Comparison of ENCODE assay signal across 1 cellular context in genomic region chr19:6274756-6275155, GRCh38.
TF ChIP-seq lines count a peak whose summit lies in the region.

No MANE protein-coding gene starts in this region.

TF ChIP-seq in GM23338, 12 proteins besides CTCF, POLR2A, EP300 and RAD21:
- TF ChIP-seq EZH2 (IDR thresholded peaks at IDR 0.05; ENCODE audit: low read depth, unreplicated experiment): no peak
- TF ChIP-seq NANOG (IDR thresholded peaks at IDR 0.05; ENCODE audit: borderline replicate concordance): no peak
- TF ChIP-seq POLR2AphosphoS5 (IDR thresholded peaks at IDR 0.05; ENCODE audit: low read depth): no peak
- TF ChIP-seq, protein P1, sequence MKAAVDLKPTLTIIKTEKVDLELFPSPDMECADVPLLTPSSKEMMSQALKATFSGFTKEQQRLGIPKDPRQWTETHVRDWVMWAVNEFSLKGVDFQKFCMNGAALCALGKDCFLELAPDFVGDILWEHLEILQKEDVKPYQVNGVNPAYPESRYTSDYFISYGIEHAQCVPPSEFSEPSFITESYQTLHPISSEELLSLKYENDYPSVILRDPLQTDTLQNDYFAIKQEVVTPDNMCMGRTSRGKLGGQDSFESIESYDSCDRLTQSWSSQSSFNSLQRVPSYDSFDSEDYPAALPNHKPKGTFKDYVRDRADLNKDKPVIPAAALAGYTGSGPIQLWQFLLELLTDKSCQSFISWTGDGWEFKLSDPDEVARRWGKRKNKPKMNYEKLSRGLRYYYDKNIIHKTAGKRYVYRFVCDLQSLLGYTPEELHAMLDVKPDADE (IDR thresholded peaks at IDR 0.05): no peak
- TF ChIP-seq STAT1 (IDR thresholded peaks at IDR 0.05; ENCODE audit: unreplicated experiment): no peak
